Comparison of ENCODE assay signal across 18 cellular contexts in the genomic region with DNA sequence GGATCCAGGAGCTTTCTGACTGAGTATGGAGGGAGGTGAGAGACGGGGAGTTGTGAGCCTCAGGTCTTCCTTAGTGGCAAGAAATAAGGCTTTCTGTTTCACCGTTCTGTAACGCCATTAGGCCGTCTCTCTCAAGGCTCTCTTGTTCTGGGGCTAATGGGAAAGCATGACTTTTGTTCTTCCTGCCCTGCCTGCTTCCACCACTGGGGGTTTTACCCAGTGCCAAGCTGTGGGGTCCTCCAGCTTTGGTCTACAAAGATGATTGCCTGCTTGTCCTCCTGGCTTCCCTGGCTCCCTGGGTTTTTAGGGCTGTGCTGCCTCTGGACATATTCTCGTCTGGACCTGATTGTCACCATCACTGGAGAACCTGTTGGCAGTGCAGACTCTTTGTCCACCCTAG.
DNase-seq lines count a peak whose midpoint lies in the region; ATAC-seq, FAIRE-seq and TF ChIP-seq lines count a peak whose summit lies in the region.
"Had no signal": no experiment of that assay in that cellular context is flagged by ENCODE, and none has a peak within 500 bp of the region (broad histone marks: within the 10 kb centered on the region; RNA-seq: fewer than 3 reads in every experiment).

No MANE protein-coding gene starts in this region.

- H4K20me1 ChIP-seq in GM23338 (replicated peaks; ENCODE audit: insufficient read depth) (no peaks in the 10 kb centered on the region), PC-3 (ENCODE audit: low read length) (no peaks in the 10 kb centered on the region)

- no peak overlapping the region for H3K4me3 Mint-ChIP-seq in GM23338
- no peak overlapping the region for H3K4me3 Mint-ChIP-seq in CD4-positive, alpha-beta memory T cell
- H3K4me3 Mint-ChIP-seq: activated CD4-positive, alpha-beta memory T cell treated with anti-CD3 and anti-CD28 coated beads, Interleukin-2, amount 10 ng/mL, durations not matched to agents 7 days and 5 days; B cell had no signal

- CTCF ChIA-PET in CD4-positive, alpha-beta memory T cell (lab: Charles Lee; ENCODE audit: partially characterized antibody): no interaction called here
- CTCF ChIA-PET in PC-3 (lab: Charles Lee): no interaction called here

- intact Hi-C loops in CD4-positive, alpha-beta memory T cell (cut with micrococcal nuclease): no loop called here
- intact Hi-C loops in PC-3 (cut with micrococcal nuclease): no loop called here

- H3K27ac ChIP-seq in GM23338 (ENCODE audit: low read depth) (no peak overlapping the region), PC-3 (ENCODE audit: low read length) (no peak overlapping the region)
- H3K27ac ChIP-seq in CD4-positive, alpha-beta memory T cell (ENCODE audit: low read depth, low read length): no peak overlapping the region
- H3K27ac ChIP-seq: SJCRH30 had no signal

- no peak overlapping the region for H3K27ac Mint-ChIP-seq in GM23338
- no peak overlapping the region for H3K27ac Mint-ChIP-seq in CD4-positive, alpha-beta memory T cell
- H3K27ac Mint-ChIP-seq: activated CD4-positive, alpha-beta memory T cell treated with anti-CD3 and anti-CD28 coated beads, Interleukin-2, amount 10 ng/mL, durations not matched to agents 7 days and 5 days; B cell had no signal

- no peak for FAIRE-seq in HTR-8/SVneo (lab: Jason Lieb, UNC)
- FAIRE-seq: endothelial cell of umbilical vein, TTC549 had no signal

- no peak overlapping the region for H3K9ac ChIP-seq in PC-3 (ENCODE audit: low read length)

- H3K27me3 ChIP-seq in GM23338 (ENCODE audit: insufficient read depth): no peaks in the 10 kb centered on the region
- no peaks in the 10 kb centered on the region for H3K27me3 ChIP-seq in CD4-positive, alpha-beta memory T cell (ENCODE audit: insufficient read depth, low read length)
- H3K27me3 ChIP-seq in PC-3 (ENCODE audit: low read length): no peaks in the 10 kb centered on the region

- H3K9me3 ChIP-seq in CD4-positive, alpha-beta memory T cell (ENCODE audit: control insufficient read depth in 1 of 2, low read length in 2 of 2): no peaks in the 10 kb centered on the region
- H3K9me3 ChIP-seq in PC-3 (ENCODE audit: low read length): no peaks in the 10 kb centered on the region
- H3K9me3 ChIP-seq: SJCRH30 had no signal

- DNase-seq in AG10803 (ENCODE audit: low read depth) (no peak), GM23338 (ENCODE audit: low spot score) (peak; percentile 39), astrocyte of the cerebellum (ENCODE audit: low read depth) (no peak), iPS-NIHi11 (ENCODE audit: low spot score) (peak; percentile 41), HTR-8/SVneo (ENCODE audit: insufficient read length, low spot score) (no peak), NCI-H187 (lab: John Stamatoyannopoulos, UW) (no peak), PC-3 (no peak)
- DNase-seq in CD4-positive, alpha-beta memory T cell: no peak
- DNase-seq: activated CD4-positive, alpha-beta memory T cell treated with anti-CD3 and anti-CD28 coated beads, Interleukin-2, amount 10 ng/mL, durations not matched to agents 7 days and 5 days; DMS79; NCI-H1105 treated with DMSO at 0.1 percent for 48 hours; NCI-H345; right cardiac atrium; SJCRH30; stimulated activated CD4-positive, alpha-beta T cell treated with anti-CD3 and anti-CD28 coated beads, Interleukin-1b, Interleukin-23, amount 100 ng/mL, for 48 hours had no signal

- POLR2A ChIA-PET in CD4-positive, alpha-beta memory T cell (lab: Charles Lee; ENCODE audit: partially characterized antibody): no interaction called here
- POLR2A ChIA-PET in PC-3 (lab: Charles Lee; ENCODE audit: unreplicated experiment): no interaction called here

- H3K9me2 ChIP-seq in GM23338 (ENCODE audit: insufficient read depth) (no peaks in the 10 kb centered on the region), PC-3 (replicated peaks; ENCODE audit: low read length) (no peaks in the 10 kb centered on the region)

- in situ Hi-C loops in astrocyte of the cerebellum (cut with HindIII; ENCODE audit: low sequenced_read_pairs): no loop called here

- H3K36me3 ChIP-seq in GM23338 (ENCODE audit: insufficient read depth) (no peaks in the 10 kb centered on the region), PC-3 (ENCODE audit: low read depth, low read length) (no peaks in the 10 kb centered on the region)
- H3K36me3 ChIP-seq in CD4-positive, alpha-beta memory T cell (ENCODE audit: insufficient read depth, low read length): no peaks in the 10 kb centered on the region
- H3K36me3 ChIP-seq: SJCRH30 had no signal

- H3K4me1 Mint-ChIP-seq in GM23338: peaks cover 19% of the 10 kb centered on the region
- H3K4me1 Mint-ChIP-seq in CD4-positive, alpha-beta memory T cell: peaks cover 0 to 13% (median 7%) of the 10 kb centered on the region in 4 donors

- H3F3A ChIP-seq in GM23338 (replicated peaks; ENCODE audit: low read depth) (no peaks in the 10 kb centered on the region), PC-3 (ENCODE audit: low read length, unreplicated experiment) (peaks cover 3% of the 10 kb centered on the region)

- H3K4me2 ChIP-seq in GM23338 (no peak overlapping the region), PC-3 (ENCODE audit: low read length) (no peak overlapping the region)

- TF ChIP-seq CTCF in AG10803 (conservative IDR thresholded peaks at IDR 0.05; ENCODE audit: low read length) (0 out of 2 replicates have a peak, but pooled peaks have one; percentile 14), GM23338 (conservative IDR thresholded peaks at IDR 0.05; ENCODE audit: low read depth in 2 of 2) (0 out of 4 replicates have a peak, but pooled peaks of 1 of the 2 experiments have one; percentile 29), astrocyte of the cerebellum (IDR thresholded peaks at IDR 0.05; ENCODE audit: low read depth, low read length, missing control alignments) (peak; percentile 30), PC-3 (conservative IDR thresholded peaks at IDR 0.05; ENCODE audit: low read depth, low read length) (no peak)

- H3K4me1 ChIP-seq in GM23338 (ENCODE audit: insufficient read depth) (peaks cover 16% of the 10 kb centered on the region), PC-3 (ENCODE audit: insufficient read depth, low read length) (peaks cover 12% of the 10 kb centered on the region)
- H3K4me1 ChIP-seq in CD4-positive, alpha-beta memory T cell (ENCODE audit: insufficient read depth, low read length): peaks cover 3% of the 10 kb centered on the region

- peaks cover 6% of the 10 kb centered on the region for H3K27me3 Mint-ChIP-seq in GM23338 (ENCODE audit: insufficient read depth, low read depth, poor library complexity)
- peaks cover 6 to 15% of the 10 kb centered on the region in 2 donors for H3K27me3 Mint-ChIP-seq in CD4-positive, alpha-beta memory T cell

- ATAC-seq in GM23338: peak; percentile 26
- ATAC-seq in PC-3: no peak
- ATAC-seq: right cardiac atrium had no signal

- H3K4me3 ChIP-seq in AG10803 (ENCODE audit: low read length): no peak overlapping the region
- no peak overlapping the region for H3K4me3 ChIP-seq in GM23338
- H3K4me3 ChIP-seq in astrocyte of the cerebellum (ENCODE audit: low read depth, low read length): no peak overlapping the region
- H3K4me3 ChIP-seq in CD4-positive, alpha-beta memory T cell (ENCODE audit: low read length in 2 of 2): no peak overlapping the region
- H3K4me3 ChIP-seq in PC-3 (ENCODE audit: low read length): no peak overlapping the region
- H3K4me3 ChIP-seq: SJCRH30 had no signal

- H3K36me3 Mint-ChIP-seq in GM23338 (ENCODE audit: low read depth): no peaks in the 10 kb centered on the region
- no peaks in the 10 kb centered on the region for H3K36me3 Mint-ChIP-seq in CD4-positive, alpha-beta memory T cell

- BruUV-seq in PC-3 (replicated peaks; lab: Mats Ljungman, UMichigan): no TSS peak

- no peak overlapping the region for H2AFZ ChIP-seq in GM23338
- H2AFZ ChIP-seq in PC-3 (ENCODE audit: low read length): no peak overlapping the region

- no peaks in the 10 kb centered on the region for H3K9me3 Mint-ChIP-seq in GM23338
- H3K9me3 Mint-ChIP-seq in CD4-positive, alpha-beta memory T cell: no peaks in the 10 kb centered on the region
- H3K9me3 Mint-ChIP-seq: activated CD4-positive, alpha-beta memory T cell treated with anti-CD3 and anti-CD28 coated beads, Interleukin-2, amount 10 ng/mL, durations not matched to agents 7 days and 5 days had no signal

- no peaks in the 10 kb centered on the region for H3K79me2 ChIP-seq in GM23338 (replicated peaks; ENCODE audit: insufficient read depth)
- H3K79me2 ChIP-seq in PC-3 (ENCODE audit: low read length): no peaks in the 10 kb centered on the region

TF ChIP-seq in GM23338, 12 proteins besides CTCF, POLR2A, EP300 and RAD21 (continues in another document):
- TF ChIP-seq EZH2 (IDR thresholded peaks at IDR 0.05; ENCODE audit: low read depth, unreplicated experiment): no peak

Comparison
In these comparisons a context has a peak if more than half of its experiments do, and no peak if none do; other contexts are left out.
1. DNase-seq: peak in GM23338 (single experiment) and iPS-NIHi11 (single experiment); none in AG10803 (single experiment), astrocyte of the cerebellum (single experiment), HTR-8/SVneo (single experiment), NCI-H187 (0 of 2), CD4-positive, alpha-beta memory T cell (0 of 5) and PC-3 (single experiment).